Comparison of ENCODE assay signal across 11 cellular contexts in genomic region chr1:99659755-99660210, GRCh38. TPM values are rescaled to one million over a fixed set of nuclear protein-coding genes. Genes with fewer than 3 reads are reported as not detected.
DNase-seq lines count a peak whose midpoint lies in the region; ATAC-seq and TF ChIP-seq lines count a peak whose summit lies in the region.
"Had no signal": no experiment of that assay in that cellular context is flagged by ENCODE, and none has a peak within 500 bp of the region (broad histone marks: within the 10 kb centered on the region; RNA-seq: fewer than 3 reads in every experiment).

No MANE protein-coding gene starts in this region.

- no peak overlapping the region for H2BK120ac ChIP-seq in mesendoderm (ENCODE audit: low read depth, low read length)

- H3K27ac ChIP-seq in A673 (ENCODE audit: low read depth, low read length, poor library complexity, severe bottlenecking) (no peak overlapping the region), endodermal cell (ENCODE audit: low read depth, low read length) (peak overlapping the region; percentile 21), mesendoderm (ENCODE audit: low read depth, low read length) (no peak overlapping the region)
- H3K27ac ChIP-seq: BLaER1 treated with 17β-estradiol and CSF1 and Interleukin-3, amounts not matched to agents 10 nM and 100 nM had no signal

- H2BK15ac ChIP-seq in mesendoderm (replicated peaks; ENCODE audit: low read depth), result no peak overlapping the region

- intact Hi-C loops in A673 (cut with micrococcal nuclease; ENCODE audit: unreplicated experiment), result no loop called here

- H3K27me3 ChIP-seq in A673 (replicated peaks; ENCODE audit: insufficient read depth, low read depth, low read length, poor library complexity) (no peaks in the 10 kb centered on the region), endodermal cell (ENCODE audit: control insufficient read depth, insufficient read depth, low read length, poor library complexity, severe bottlenecking) (no peaks in the 10 kb centered on the region), mesendoderm (ENCODE audit: insufficient read depth, low read length, poor library complexity) (no peaks in the 10 kb centered on the region)
- H3K27me3 ChIP-seq: BLaER1 treated with 17β-estradiol and CSF1 and Interleukin-3, amounts not matched to agents 10 nM and 100 nM had no signal

- 87% methylated on average over 2 of the region's 2 CpGs; no CpG with 5 or more reads in 1 of the 2 experiments for WGBS in endodermal cell (ENCODE audit: insufficient coverage in 1 of 2, insufficient read length in 1 of 2), 2 experiments
- no CpG with 5 or more reads among the region's 2 CpGs for WGBS in mesendoderm (ENCODE audit: extremely low coverage, insufficient coverage, low lambda C conversion rate)

- H3K4me2 ChIP-seq in mesendoderm (ENCODE audit: low read length), result no peak overlapping the region
- H3K4me2 ChIP-seq: BLaER1 treated with 17β-estradiol and CSF1 and Interleukin-3, amounts not matched to agents 10 nM and 100 nM had no signal

- BruUV-seq in A673 (replicated peaks; lab: Mats Ljungman, UMichigan), result no TSS peak

- H3K36me3 ChIP-seq in A673 (ENCODE audit: insufficient read depth, low read length, poor library complexity, severe bottlenecking) (no peaks in the 10 kb centered on the region), endodermal cell (ENCODE audit: control insufficient read depth, insufficient read depth, low read length) (no peaks in the 10 kb centered on the region), mesendoderm (ENCODE audit: control insufficient read depth, insufficient read depth, low read length) (no peaks in the 10 kb centered on the region)
- H3K36me3 ChIP-seq: BLaER1 treated with 17β-estradiol and CSF1 and Interleukin-3, amounts not matched to agents 10 nM and 100 nM had no signal

- H3K4me1 Mint-ChIP-seq in endodermal cell, result peaks cover 9% of the 10 kb centered on the region
- H3K4me1 Mint-ChIP-seq in endothelial cell (ENCODE audit: unreplicated experiment), result peaks cover 18% of the 10 kb centered on the region

- no peaks in the 10 kb centered on the region for H3K79me2 ChIP-seq in mesendoderm (ENCODE audit: control insufficient read depth, insufficient read depth, low read length)

- H2BK5ac ChIP-seq in mesendoderm (ENCODE audit: low read length), result no peak overlapping the region

- no peaks in the 10 kb centered on the region for H3K36me3 Mint-ChIP-seq in endodermal cell (ENCODE audit: low read depth)
- H3K36me3 Mint-ChIP-seq in endothelial cell (ENCODE audit: low read depth, unreplicated experiment), result no peaks in the 10 kb centered on the region
- H3K36me3 Mint-ChIP-seq: type B pancreatic cell had no signal

- H3K27me3 Mint-ChIP-seq in endodermal cell (ENCODE audit: insufficient read depth) (no peaks in the 10 kb centered on the region), endothelial cell (ENCODE audit: unreplicated experiment) (no peaks in the 10 kb centered on the region)
- H3K27me3 Mint-ChIP-seq: type B pancreatic cell had no signal

- H2AK5ac ChIP-seq in mesendoderm (ENCODE audit: low read length), result no peak overlapping the region

- no peak overlapping the region for H3K4ac ChIP-seq in mesendoderm (ENCODE audit: low read depth, low read length)

- H3K9ac ChIP-seq in endodermal cell (ENCODE audit: extremely low read depth, low read length, poor library complexity, severe bottlenecking), result no peak overlapping the region
- no peak overlapping the region for H3K9ac ChIP-seq in mesendoderm (ENCODE audit: low read length)
- H3K9ac ChIP-seq: BLaER1 treated with 17β-estradiol and CSF1 and Interleukin-3, amounts not matched to agents 10 nM and 100 nM had no signal

- CTCF ChIA-PET in A673 (lab: Charles Lee), result no interaction called here

- H3K27ac Mint-ChIP-seq in endodermal cell, result no peak overlapping the region
- H3K27ac Mint-ChIP-seq in endothelial cell (ENCODE audit: unreplicated experiment), result no peak overlapping the region
- H3K27ac Mint-ChIP-seq: type B pancreatic cell had no signal

- H3K79me1 ChIP-seq in mesendoderm (ENCODE audit: low read length), result no peaks in the 10 kb centered on the region

- H3K56ac ChIP-seq in mesendoderm (ENCODE audit: low read length), result no peak overlapping the region

- no peak overlapping the region for H3K18ac ChIP-seq in mesendoderm (ENCODE audit: low read length)

- H4K8ac ChIP-seq in mesendoderm (ENCODE audit: low read depth, low read length), result no peak overlapping the region

- H3K4me3 Mint-ChIP-seq in endodermal cell (no peak overlapping the region), endothelial cell (ENCODE audit: unreplicated experiment) (no peak overlapping the region)
- H3K4me3 Mint-ChIP-seq: type B pancreatic cell had no signal

- POLR2A ChIA-PET in A673 (lab: Charles Lee; ENCODE audit: low non-redundant PET), result no interaction called here

- H3K23ac ChIP-seq in mesendoderm (ENCODE audit: low read length), result no peak overlapping the region

- H4K5ac ChIP-seq in mesendoderm (ENCODE audit: low read length), result no peak overlapping the region

- ATAC-seq in HG03469 (IDR thresholded peaks at IDR 0.05; ENCODE audit: unreplicated experiment), result no peak

- DNase-seq in A673 (ENCODE audit: low spot score) (peak; percentile 13), NCI-H2029 (lab: John Stamatoyannopoulos, UW) (peak; percentile 80), endodermal cell (no peak), mesendoderm (peak; percentile 59), endothelial cell (ENCODE audit: low spot score) (no peak)
- no peak for DNase-seq in stimulated activated CD8-positive, alpha-beta memory T cell treated with anti-CD3 and anti-CD28 coated beads, Interleukin-4, amount 100 ng/mL, for 48 hours
- DNase-seq in activated CD8-positive, alpha-beta memory T cell treated with anti-CD3 and anti-CD28 coated beads, Interleukin-2, amount 50 U/mL, for 4 hours, result no peak
- DNase-seq: NCI-H1417 treated with DMSO at 0.1 percent for 48 hours had no signal

- H3K4me1 ChIP-seq in A673 (ENCODE audit: insufficient read depth, low read length, poor library complexity, severe bottlenecking) (peaks cover 5% of the 10 kb centered on the region), endodermal cell (ENCODE audit: control insufficient read depth, insufficient read depth, low read length) (no peaks in the 10 kb centered on the region), mesendoderm (ENCODE audit: control insufficient read depth, low read depth, low read length) (no peaks in the 10 kb centered on the region)
- H3K4me1 ChIP-seq: BLaER1 treated with 17β-estradiol and CSF1 and Interleukin-3, amounts not matched to agents 10 nM and 100 nM had no signal

- TF ChIP-seq CTCF in A673 (conservative IDR thresholded peaks at IDR 0.05; ENCODE audit: low read depth, low read length), result no peak
- TF ChIP-seq CTCF in endodermal cell (conservative IDR thresholded peaks at IDR 0.05), result no peak
- TF ChIP-seq CTCF in endothelial cell (IDR thresholded peaks at IDR 0.05; ENCODE audit: unreplicated experiment), result no peak

- H3K9me3 Mint-ChIP-seq in endodermal cell, result no peaks in the 10 kb centered on the region
- H3K9me3 Mint-ChIP-seq in endothelial cell (ENCODE audit: unreplicated experiment), result no peaks in the 10 kb centered on the region
- H3K9me3 Mint-ChIP-seq: type B pancreatic cell had no signal

- H3K4me3 ChIP-seq in A673 (ENCODE audit: low read depth, low read length, poor library complexity, severe bottlenecking) (no peak overlapping the region), endodermal cell (ENCODE audit: low read length) (no peak overlapping the region), mesendoderm (ENCODE audit: low read length) (no peak overlapping the region)
- H3K4me3 ChIP-seq: BLaER1 treated with 17β-estradiol and CSF1 and Interleukin-3, amounts not matched to agents 10 nM and 100 nM had no signal

- H3K9me3 ChIP-seq in A673 (ENCODE audit: low read depth, low read length, poor library complexity, severe bottlenecking) (no peaks in the 10 kb centered on the region), endodermal cell (ENCODE audit: control insufficient read depth, low read length) (no peaks in the 10 kb centered on the region)
- H3K9me3 ChIP-seq: BLaER1 treated with 17β-estradiol and CSF1 and Interleukin-3, amounts not matched to agents 10 nM and 100 nM had no signal

RNA-seq across cellular contexts. Expression of gene PALMD, which starts 13.9 kb away (rescaled TPM):
- total RNA-seq in A673 (2021) (not detected in 2 replicates), endodermal cell (under 1 TPM; 0.24 to 0.26 TPM), endothelial cell (ENCODE audit: unreplicated experiment) (1.9 TPM)
- polyA plus RNA-seq in endodermal cell (2013, experiment 1 of 2), result 1.8 TPM
- 1.5 TPM for polyA plus RNA-seq in endodermal cell (2013, experiment 2 of 2)
- polyA plus RNA-seq in mesendoderm (2013, experiment 1 of 2), result 0.04 TPM
- 0.10 TPM for polyA plus RNA-seq in mesendoderm (2013, experiment 2 of 2)

Comparison
In these comparisons a context has a peak if more than half of its experiments do, and no peak if none do; other contexts are left out.
1. DNase-seq: peak in A673 (single experiment), NCI-H2029 (single experiment) and mesendoderm (single experiment); none in endodermal cell (single experiment), endothelial cell (single experiment), stimulated activated CD8-positive, alpha-beta memory T cell treated with anti-CD3 and anti-CD28 coated beads, Interleukin-4, amount 100 ng/mL, for 48 hours (single experiment) and activated CD8-positive, alpha-beta memory T cell treated with anti-CD3 and anti-CD28 coated beads, Interleukin-2, amount 50 U/mL, for 4 hours (single experiment).